ENCODE assay signal across 8 cellular contexts in the genomic region with DNA sequence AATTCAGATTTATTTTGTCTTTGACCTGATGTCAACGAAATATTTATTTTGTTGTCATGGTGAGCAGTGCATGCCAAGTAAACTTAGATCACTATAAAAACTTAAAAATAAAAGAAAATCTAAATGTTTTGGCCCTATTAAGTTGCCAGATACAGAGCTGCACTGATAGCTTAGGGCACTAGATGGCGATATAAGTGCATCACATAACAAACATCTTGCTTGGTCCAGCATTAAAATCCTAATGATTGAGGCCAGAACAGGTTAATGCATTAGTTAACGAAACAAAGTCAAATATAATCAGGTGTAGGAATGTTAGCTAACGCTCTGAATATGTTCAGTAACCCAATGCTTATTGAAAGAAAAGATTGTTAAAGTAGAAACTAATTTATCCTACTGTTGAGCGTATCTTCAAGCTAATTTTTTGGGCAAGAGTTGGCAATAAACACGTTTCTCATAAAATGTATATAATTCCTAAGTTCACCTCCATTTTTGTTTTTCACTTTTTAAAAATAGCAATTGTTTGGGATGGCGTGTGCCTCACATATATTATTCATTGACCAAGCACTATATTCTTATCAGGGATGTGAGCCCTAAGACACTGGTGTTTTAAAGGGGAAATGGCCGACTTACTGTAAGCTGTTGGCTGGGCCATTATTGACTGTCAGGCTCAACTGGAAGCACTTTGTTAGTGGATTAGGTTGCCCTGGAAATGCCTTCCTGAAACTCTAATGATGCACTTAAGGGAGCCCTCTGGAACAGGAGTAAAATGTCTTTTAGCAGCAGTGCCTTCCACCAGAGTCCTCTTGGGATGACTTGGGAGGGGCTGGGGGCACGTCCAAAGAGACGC. TPM values are rescaled to one million over a fixed set of nuclear protein-coding genes. Genes with fewer than 3 reads are reported as not detected.
DNase-seq lines count a peak whose midpoint lies in the region; ATAC-seq and TF ChIP-seq lines count a peak whose summit lies in the region.

No MANE protein-coding gene starts in this region.

- no peak overlapping the region for H3K4me2 ChIP-seq in Karpas-422 (ENCODE audit: low read depth, low read length, poor library complexity, severe bottlenecking)

- H3K4me1 ChIP-seq in Karpas-422 (ENCODE audit: low read length) (no peaks in the 10 kb centered on the region), RWPE2 (ENCODE audit: insufficient read depth, poor library complexity, severe bottlenecking) (no peaks in the 10 kb centered on the region), tibial nerve (peaks cover 0 to 18% (median 3%) of the 10 kb centered on the region in 4 donors)

- DNase-seq in activated gamma-delta T cell treated with Interleukin-2 at 50 U/mL for 16 hours (peak; percentile 27), activated gamma-delta T cell (lab: John Stamatoyannopoulos, UW) (no peak), Karpas-422 (peak; percentile 84), RWPE2 (ENCODE audit: low spot score) (no peak), chondrocyte (ENCODE audit: low spot score) (no peak), left kidney (ENCODE audit: low read depth, low spot score) (peak; percentile 80), tibial nerve (ENCODE audit: low spot score in 2 of 2) (peak; percentile 20 to 87)

- no peaks in the 10 kb centered on the region for H3K79me2 ChIP-seq in Karpas-422 (ENCODE audit: low read length)

- no peak for TF ChIP-seq EP300 in tibial nerve (IDR thresholded peaks at IDR 0.05)

- peaks cover 16% of the 10 kb centered on the region for H3K4me1 Mint-ChIP-seq in chondrocyte (ENCODE audit: low read depth)

- H3K27me3 Mint-ChIP-seq in chondrocyte (ENCODE audit: low read depth): peaks cover 16% of the 10 kb centered on the region

- no peaks in the 10 kb centered on the region for H3K9me3 Mint-ChIP-seq in chondrocyte (ENCODE audit: low read depth)

- H3K9me2 ChIP-seq in Karpas-422 (replicated peaks; ENCODE audit: insufficient read depth, low read length): no peaks in the 10 kb centered on the region

- no peaks in the 10 kb centered on the region for H3K36me3 ChIP-seq in Karpas-422 (ENCODE audit: insufficient read depth, low read length)
- no peaks in the 10 kb centered on the region for H3K36me3 ChIP-seq in RWPE2 (ENCODE audit: low read depth)
- no peaks in the 10 kb centered on the region for H3K36me3 ChIP-seq in tibial nerve

- no peak overlapping the region for H3K4me3 Mint-ChIP-seq in chondrocyte (ENCODE audit: unreplicated experiment)

- H4K20me1 ChIP-seq in Karpas-422 (ENCODE audit: insufficient read depth, low read depth, low read length): no peaks in the 10 kb centered on the region

- peak; percentile 86 for ATAC-seq in GM21723 (IDR thresholded peaks at IDR 0.05; ENCODE audit: unreplicated experiment)
- peak; percentile 81 for ATAC-seq in RWPE2 (ENCODE audit: low read depth)

- H3K27ac ChIP-seq in Karpas-422 (ENCODE audit: low read length) (no peak overlapping the region), RWPE2 (ENCODE audit: poor library complexity, severe bottlenecking) (no peak overlapping the region), tibial nerve (no peak overlapping the region)

- TF ChIP-seq CTCF in RWPE2 (IDR thresholded peaks at IDR 0.05; ENCODE audit: poor library complexity, severe bottlenecking) (peak; percentile 99), chondrocyte (IDR thresholded peaks at IDR 0.05) (peak; percentile 99), tibial nerve (IDR thresholded peaks at IDR 0.05) (peak; percentile 64 to 82 (median 79))

- 40% methylated on average over 10 of the region's 10 CpGs for WGBS in tibial nerve, 2 donors

- no peak overlapping the region for H3K4me3 ChIP-seq in Karpas-422 (ENCODE audit: low read length)
- H3K4me3 ChIP-seq in RWPE2 (ENCODE audit: severe bottlenecking): no peak overlapping the region
- no peak overlapping the region for H3K4me3 ChIP-seq in tibial nerve

- no peaks in the 10 kb centered on the region for H3K36me3 Mint-ChIP-seq in chondrocyte (ENCODE audit: low read depth)

- no peak overlapping the region for H3K27ac Mint-ChIP-seq in chondrocyte (ENCODE audit: unreplicated experiment)

- no peak overlapping the region for H3K9ac ChIP-seq in Karpas-422 (ENCODE audit: low read length)

- no peak for TF ChIP-seq POLR2A in tibial nerve (IDR thresholded peaks at IDR 0.05)

- H3K27me3 ChIP-seq in Karpas-422 (ENCODE audit: low read length) (no peaks in the 10 kb centered on the region), RWPE2 (ENCODE audit: insufficient read depth, poor library complexity, severe bottlenecking) (peaks cover 48% of the 10 kb centered on the region), tibial nerve (peaks cover 0 to 37% of the 10 kb centered on the region in 2 donors)

- no peaks in the 10 kb centered on the region for H3K9me3 ChIP-seq in Karpas-422 (ENCODE audit: low read length)
- no peaks in the 10 kb centered on the region for H3K9me3 ChIP-seq in RWPE2 (ENCODE audit: severe bottlenecking)
- no peaks in the 10 kb centered on the region for H3K9me3 ChIP-seq in tibial nerve

- H2AFZ ChIP-seq in Karpas-422 (ENCODE audit: low read length): no peak overlapping the region

RNA-seq across cellular contexts. Expression of a gene that starts 33.3 kb away (rescaled TPM):
- total RNA-seq in Karpas-422 (2014; rRNA removed; shearing (Covaris generic); ENCODE audit: low replicate concordance): 0.11 and 0.36 TPM in 2 replicates
- total RNA-seq in chondrocyte (0.48 to 1.5 TPM (median 1.3 TPM) in 3 replicates), tibial nerve (under 1 TPM; under 0.01 to 0.44 (median 0.41) TPM)

RNA-seq across cellular contexts. Expression of a gene that starts 33.5 kb away (rescaled TPM):
- total RNA-seq in Karpas-422 (2014; rRNA removed; shearing (Covaris generic); ENCODE audit: low replicate concordance): 11.7 and 21.3 TPM in 2 replicates
- 101 to 119 TPM (median 113 TPM) in 3 replicates for total RNA-seq in chondrocyte
- 10 to 100 TPM; 19.5 to 35.6 (median 31.6) TPM for total RNA-seq in tibial nerve

Comparison
In these comparisons a context has a peak if more than half of its experiments do, and no peak if none do; other contexts are left out.
1. DNase-seq: peak in activated gamma-delta T cell treated with Interleukin-2 at 50 U/mL for 16 hours (single experiment), Karpas-422 (single experiment), left kidney (single experiment) and tibial nerve (2 of 2); none in activated gamma-delta T cell (single experiment), RWPE2 (single experiment) and chondrocyte (single experiment).
2. Peak in every context shown above with its lines, with median percentiles within 50 percentile points of each other: CTCF ChIP-seq.